10 cellular contexts compared by ENCODE assay signal in the genomic region with DNA sequence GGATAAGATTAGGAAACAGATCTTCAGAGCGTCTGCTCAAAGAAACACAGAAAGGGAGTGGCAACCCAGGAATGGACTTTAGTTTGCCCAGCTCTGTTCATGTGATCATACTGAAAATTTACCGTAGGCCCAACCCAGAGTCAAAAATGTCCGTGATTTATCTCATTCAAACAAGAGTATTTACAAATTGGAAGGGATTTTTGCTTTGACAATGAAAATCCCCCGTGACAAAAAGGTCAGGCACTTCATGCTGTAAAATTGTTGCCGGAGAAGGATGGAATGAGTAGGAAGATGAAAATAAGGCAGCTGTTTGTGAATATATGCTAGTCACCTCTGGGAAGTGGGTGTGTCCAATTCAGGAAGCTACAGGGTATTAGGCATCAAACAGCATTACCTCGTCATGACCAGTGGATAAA. TPM values are rescaled to one million over a fixed set of nuclear protein-coding genes. Genes with fewer than 3 reads are reported as not detected.
DNase-seq lines count a peak whose midpoint lies in the region; ATAC-seq and TF ChIP-seq lines count a peak whose summit lies in the region.
"Had no signal": no experiment of that assay in that cellular context is flagged by ENCODE, and none has a peak within 500 bp of the region (broad histone marks: within the 10 kb centered on the region; RNA-seq: fewer than 3 reads in every experiment).

No MANE protein-coding gene starts in this region.

- H3K27me3 ChIP-seq in H9 (ENCODE audit: insufficient read depth, low read length) (no peaks in the 10 kb centered on the region), rectal smooth muscle tissue (ENCODE audit: control insufficient read depth, insufficient read depth, low read length) (no peaks in the 10 kb centered on the region)

- H3K4me3 Mint-ChIP-seq in H9 (no peak overlapping the region), T-helper 17 cell (peak overlapping the region; percentile 82)

- no peak overlapping the region for H2BK12ac ChIP-seq in H9 (ENCODE audit: insufficient read length, low read depth, low read length)

- H2BK5ac ChIP-seq in H9 (ENCODE audit: insufficient read length, low read length) = no peak overlapping the region

- no peaks in the 10 kb centered on the region for H3K9me3 ChIP-seq in H9 (ENCODE audit: control insufficient read depth, low read depth, low read length)
- H3K9me3 ChIP-seq in T-helper 17 cell (ENCODE audit: control insufficient read depth, low read length, poor library complexity, severe bottlenecking) = no peaks in the 10 kb centered on the region

- H3K27ac Mint-ChIP-seq in H9 (no peak overlapping the region), T-helper 17 cell (peak overlapping the region; percentile 57)

- no peak overlapping the region for H3K4me2 ChIP-seq in H9 (ENCODE audit: insufficient read depth, insufficient read length, low read length)

- ATAC-seq in T-helper 17 cell = no peak

- H4K8ac ChIP-seq in H9 (replicated peaks; ENCODE audit: insufficient read length, low read depth, low read length) = no peak overlapping the region

- H4K5ac ChIP-seq in H9 (ENCODE audit: insufficient read length, low read depth, low read length) = no peak overlapping the region

- peak overlapping the region; percentile 22 for H2AFZ ChIP-seq in H9 (ENCODE audit: low read length)

- H3K79me2 ChIP-seq in H9 (ENCODE audit: insufficient read depth, low read length) = no peaks in the 10 kb centered on the region

- H3K9ac ChIP-seq in H9 (ENCODE audit: extremely low read depth, insufficient read length, low read length) (no peak overlapping the region), rectal smooth muscle tissue (ENCODE audit: low read length) (no peak overlapping the region)

- no peak overlapping the region for H3K18ac ChIP-seq in H9 (ENCODE audit: insufficient read length, low read depth, low read length)

- peak overlapping the region; percentile 23 for H3K4me3 ChIP-seq in fibroblast of pulmonary artery (replicated peaks; ENCODE audit: low read depth, low read length)
- peak overlapping the region; percentile 10 for H3K4me3 ChIP-seq in rectal smooth muscle tissue (ENCODE audit: low read length)

- H3K4ac ChIP-seq in H9 (ENCODE audit: low read depth, low read length) = no peak overlapping the region

- TF ChIP-seq CTCF in H9 (conservative IDR thresholded peaks at IDR 0.05) (no peak), fibroblast of pulmonary artery (IDR thresholded peaks at IDR 0.05; ENCODE audit: low read length, missing control alignments) (no peak)

- no peak overlapping the region for H3K23ac ChIP-seq in H9 (ENCODE audit: insufficient read length, low read depth, low read length)

- no peak overlapping the region for H2BK15ac ChIP-seq in H9 (ENCODE audit: low read depth, low read length)

- no peaks in the 10 kb centered on the region for H3K4me1 Mint-ChIP-seq in H9
- H3K4me1 Mint-ChIP-seq in T-helper 17 cell = peaks cover 15% of the 10 kb centered on the region

- H3K4me1 ChIP-seq in H9 (ENCODE audit: insufficient read depth, low read length) (no peaks in the 10 kb centered on the region), rectal smooth muscle tissue (ENCODE audit: control insufficient read depth, insufficient read depth, low read length) (no peaks in the 10 kb centered on the region)

- H3K36me3 ChIP-seq in rectal smooth muscle tissue (ENCODE audit: control insufficient read depth, insufficient read depth, low read length) = no peaks in the 10 kb centered on the region

- DNase-seq in H9 = no peak
- DNase-seq in T-helper 17 cell = no peak
- DNase-seq in fibroblast of pulmonary artery (ENCODE audit: low read depth) = no peak
- no peak for DNase-seq in A172 (ENCODE audit: low spot score)
- DNase-seq in NCI-H187 (lab: John Stamatoyannopoulos, UW) = no peak
- DNase-seq in activated CD8-positive, alpha-beta memory T cell treated with anti-CD3 and anti-CD28 coated beads, Interleukin-2, amount 50 U/mL, for 48 hours = no peak
- no peak for DNase-seq in HT-29 (ENCODE audit: low spot score)
- DNase-seq: T1000 had no signal

- H4K20me1 ChIP-seq in H9 (ENCODE audit: control insufficient read depth, insufficient read depth, insufficient read length) = no peaks in the 10 kb centered on the region

- no peaks in the 10 kb centered on the region for H3K23me2 ChIP-seq in H9 (ENCODE audit: insufficient read length, low read depth, low read length, poor library complexity, severe bottlenecking)

- H3K79me1 ChIP-seq in H9 (ENCODE audit: insufficient read depth, low read depth, low read length, poor library complexity, severe bottlenecking) = no peaks in the 10 kb centered on the region

- H3K27ac ChIP-seq in H9 (ENCODE audit: insufficient read length, low read depth, low read length) = no peak overlapping the region
- H3K27ac ChIP-seq in rectal smooth muscle tissue (ENCODE audit: low read depth, low read length) = no peak overlapping the region
- H3K27ac ChIP-seq: epithelial cell of prostate had no signal

- H4K91ac ChIP-seq in H9 (ENCODE audit: insufficient read length, low read depth, low read length) = no peak overlapping the region

- WGBS in H9 (ENCODE audit: extremely low coverage, insufficient read length, low lambda C conversion rate) = no CpG with 5 or more reads among the region's 6 CpGs

- H3K27me3 Mint-ChIP-seq in H9 (ENCODE audit: low read depth) (no peaks in the 10 kb centered on the region), T-helper 17 cell (no peaks in the 10 kb centered on the region)

- peaks cover 0 to 4% (median 2%) of the 10 kb centered on the region in 3 experiments; a peak in 3 of 7 replicates for H3K36me3 Mint-ChIP-seq in H9 (ENCODE audit: insufficient read depth in 1 of 3, low read depth in 3 of 3)
- H3K36me3 Mint-ChIP-seq in T-helper 17 cell (ENCODE audit: low read depth) = peaks cover 4% of the 10 kb centered on the region

- H3K14ac ChIP-seq in H9 (ENCODE audit: insufficient read depth, low read length) = no peak overlapping the region

- no peak overlapping the region for H2BK20ac ChIP-seq in H9 (ENCODE audit: low read depth, low read length, poor library complexity, severe bottlenecking)

- no peak overlapping the region for H3K56ac ChIP-seq in H9 (ENCODE audit: insufficient read length, low read depth, low read length)

- peaks cover 4 to 9% of the 10 kb centered on the region in 2 experiments; a peak in 4 of 5 replicates for H3K9me3 Mint-ChIP-seq in H9

- H2BK120ac ChIP-seq in H9 (ENCODE audit: low read depth, low read length, poor library complexity, severe bottlenecking) = no peak overlapping the region

- H3T11ph ChIP-seq in H9 (ENCODE audit: low read length) = no peak overlapping the region

- no peak overlapping the region for H2AK5ac ChIP-seq in H9 (ENCODE audit: insufficient read length, low read length)

RNA-seq across cellular contexts. Expression of a gene that starts 1.2 kb away (rescaled TPM):
- total RNA-seq in H9 (2021) = not detected in 2 replicates
- total RNA-seq in T-helper 17 cell = 1 to 10 TPM; 4.3 to 6.3 TPM
- total RNA-seq in A172 (2014; rRNA removed; shearing (Covaris generic)) = 0.10 TPM in 1 of 2 replicates, not detected in the other
- total RNA-seq in HT-29 (2014; rRNA removed; shearing (Covaris generic)) = not detected in 2 replicates
